Comparison of ENCODE assay signal across 8 cellular contexts in genomic region chr10:74826142-74827044, GRCh38. TPM values are rescaled to one million over a fixed set of nuclear protein-coding genes. Genes with fewer than 3 reads are reported as not detected.
DNase-seq lines count a peak whose midpoint lies in the region; ATAC-seq and TF ChIP-seq lines count a peak whose summit lies in the region.

Gene KAT6B (plus strand): TSS chr10:74826600. CDS start chr10:74842858, 16,258 bp downstream.

- no peak for TF ChIP-seq CTCF in fibroblast of pulmonary artery (IDR thresholded peaks at IDR 0.05; ENCODE audit: low read length, missing control alignments)

- H3K27me3 ChIP-seq in H7 (ENCODE audit: control insufficient read depth, insufficient read depth, low read length), result no peaks in the 10 kb centered on the region

- H3K27ac Mint-ChIP-seq in natural killer cell treated with Interleukin-12 subunit alpha and Interleukin-12 subunit beta and Interleukin-15 and Interleukin-18, amount 100 ng/mL, for 72 hours, result peak within 1 kb of the TSS; percentile 83 to 90

- in situ Hi-C loops in G401 (cut with HindIII; ENCODE audit: low sequenced_read_pairs), result no loop called here

- no peaks in the 10 kb centered on the region for H3K36me3 Mint-ChIP-seq in natural killer cell treated with Interleukin-12 subunit alpha and Interleukin-12 subunit beta and Interleukin-15 and Interleukin-18, amount 100 ng/mL, for 72 hours

- no peaks in the 10 kb centered on the region for H3K27me3 Mint-ChIP-seq in natural killer cell treated with Interleukin-12 subunit alpha and Interleukin-12 subunit beta and Interleukin-15 and Interleukin-18, amount 100 ng/mL, for 72 hours

- peak; percentile 100 for DNase-seq in G401 (ENCODE audit: low spot score)
- DNase-seq in H7, result peak; percentile 97
- peak; percentile 100 for DNase-seq in M059J (ENCODE audit: low read depth)
- DNase-seq in SHP77 (lab: John Stamatoyannopoulos, UW), result peak; percentile 95
- peak; percentile 100 for DNase-seq in activated effector memory CD4-positive, alpha-beta T cell treated with Interleukin-2 at 50 U/mL for 16 hours
- DNase-seq in fibroblast of pulmonary artery (ENCODE audit: low read depth), result peak; percentile 100
- peak; percentile 100 for DNase-seq in natural killer cell treated with Interleukin-12 subunit alpha and Interleukin-12 subunit beta and Interleukin-15 and Interleukin-18, amount 100 ng/mL, for 72 hours (ENCODE audit: low spot score)
- peak; percentile 99 for DNase-seq in stimulated activated naive CD8-positive, alpha-beta T cell treated with anti-CD3 and anti-CD28 coated beads, Interleukin-15, Interleukin-2, amounts not matched to agents 100 U/mL and 50 U/mL, for 24 hours

- peak within 1 kb of the TSS; percentile 85 for H3K4me3 Mint-ChIP-seq in natural killer cell treated with Interleukin-12 subunit alpha and Interleukin-12 subunit beta and Interleukin-15 and Interleukin-18, amount 100 ng/mL, for 72 hours

- peaks cover 3% of the 10 kb centered on the region for H3K9me3 Mint-ChIP-seq in natural killer cell treated with Interleukin-12 subunit alpha and Interleukin-12 subunit beta and Interleukin-15 and Interleukin-18, amount 100 ng/mL, for 72 hours

- peak; percentile 92 to 93 for ATAC-seq in natural killer cell treated with Interleukin-12 subunit alpha and Interleukin-12 subunit beta and Interleukin-15 and Interleukin-18, amount 100 ng/mL, for 72 hours
- peak; percentile 91 for ATAC-seq in stimulated activated naive CD8-positive, alpha-beta T cell treated with anti-CD3 and anti-CD28 coated beads, Interleukin-15, Interleukin-2, amounts not matched to agents 100 U/mL and 50 U/mL, for 24 hours

- H3K36me3 ChIP-seq in H7 (replicated peaks; ENCODE audit: control insufficient read depth, insufficient read depth, low read length), result no peaks in the 10 kb centered on the region

- H3K4me1 Mint-ChIP-seq in natural killer cell treated with Interleukin-12 subunit alpha and Interleukin-12 subunit beta and Interleukin-15 and Interleukin-18, amount 100 ng/mL, for 72 hours (ENCODE audit: low read depth in 2 of 2), result peaks cover 26 to 32% of the 10 kb centered on the region in 2 donors

- H3K4me3 ChIP-seq in H7 (ENCODE audit: insufficient read depth, low read depth, low read length) (peak within 1 kb of the TSS; percentile 94), fibroblast of pulmonary artery (replicated peaks; ENCODE audit: low read depth, low read length) (peak within 1 kb of the TSS; percentile 84)

RNA-seq across cellular contexts. Expression of gene KAT6B, which starts in this region (rescaled TPM):
- 16.1 and 24.2 TPM in 2 replicates for total RNA-seq in G401 (2014; rRNA removed; shearing (Covaris generic))
- 5.2 and 11.2 TPM in 2 replicates for total RNA-seq in H7 (2014; rRNA removed; shearing (Covaris generic))
- total RNA-seq in M059J (2014; rRNA removed; shearing (Covaris generic)), result 5.1 and 5.8 TPM in 2 replicates
- 10 to 100 TPM; 26.7 to 27.9 TPM for total RNA-seq in natural killer cell treated with Interleukin-12 subunit alpha and Interleukin-12 subunit beta and Interleukin-15 and Interleukin-18, amount 100 ng/mL, for 72 hours

Comparison
In these comparisons a context has a peak if more than half of its experiments do, and no peak if none do; other contexts are left out.
1. Peak in every context shown above with its lines: DNase-seq, ATAC-seq and H3K4me3 ChIP-seq.